11 cellular contexts compared by ENCODE assay signal in genomic region chr6:31708224-31708623, GRCh38. TPM values are rescaled to one million over a fixed set of nuclear protein-coding genes. Genes with fewer than 3 reads are reported as not detected.
"Had no signal": no experiment of that assay in that cellular context is flagged by ENCODE, and none has a peak within 500 bp of the region (broad histone marks: within the 10 kb centered on the region; RNA-seq: fewer than 3 reads in every experiment).

No MANE protein-coding gene starts in this region.

- H3K4me2 ChIP-seq: GM23338 had no signal

- FAIRE-seq: H1, H54, HTR-8/SVneo had no signal

- H3K4me3 ChIP-seq: GM23338 had no signal

- H2AFZ ChIP-seq: GM23338 had no signal

- DNase-seq: H9, HCEC 1CT, HFFc6, Kasumi-1, KG1 had no signal

- ATAC-seq: GM23338 had no signal

RNA-seq across cellular contexts. Expression of gene LY6G6F, which starts 1.6 kb away (rescaled TPM):
- total RNA-seq: GM23338, H1, H9, HFFc6, HT-29 had no signal
- polyA plus RNA-seq: GM23338, H1 had no signal

RNA-seq across cellular contexts. Expression of gene LY6G6D, which starts 6.9 kb away (rescaled TPM):
- total RNA-seq: GM23338, H1, H9, HFFc6, HT-29 had no signal
- polyA plus RNA-seq: GM23338, IgD-negative memory B cell had no signal

RNA-seq across cellular contexts. Expression of gene LY6G6C, which starts 13.3 kb away (rescaled TPM):
- total RNA-seq: GM23338, H1, H9, HFFc6, HT-29 had no signal
- polyA plus RNA-seq: GM23338, IgD-negative memory B cell had no signal

RNA-seq across cellular contexts. Expression of gene MPIG6B, which starts 14.9 kb away (rescaled TPM):
- total RNA-seq: GM23338, H1, H9, HFFc6 had no signal
